Comparison of ENCODE assay signal across 1 cellular context in the genomic region with DNA sequence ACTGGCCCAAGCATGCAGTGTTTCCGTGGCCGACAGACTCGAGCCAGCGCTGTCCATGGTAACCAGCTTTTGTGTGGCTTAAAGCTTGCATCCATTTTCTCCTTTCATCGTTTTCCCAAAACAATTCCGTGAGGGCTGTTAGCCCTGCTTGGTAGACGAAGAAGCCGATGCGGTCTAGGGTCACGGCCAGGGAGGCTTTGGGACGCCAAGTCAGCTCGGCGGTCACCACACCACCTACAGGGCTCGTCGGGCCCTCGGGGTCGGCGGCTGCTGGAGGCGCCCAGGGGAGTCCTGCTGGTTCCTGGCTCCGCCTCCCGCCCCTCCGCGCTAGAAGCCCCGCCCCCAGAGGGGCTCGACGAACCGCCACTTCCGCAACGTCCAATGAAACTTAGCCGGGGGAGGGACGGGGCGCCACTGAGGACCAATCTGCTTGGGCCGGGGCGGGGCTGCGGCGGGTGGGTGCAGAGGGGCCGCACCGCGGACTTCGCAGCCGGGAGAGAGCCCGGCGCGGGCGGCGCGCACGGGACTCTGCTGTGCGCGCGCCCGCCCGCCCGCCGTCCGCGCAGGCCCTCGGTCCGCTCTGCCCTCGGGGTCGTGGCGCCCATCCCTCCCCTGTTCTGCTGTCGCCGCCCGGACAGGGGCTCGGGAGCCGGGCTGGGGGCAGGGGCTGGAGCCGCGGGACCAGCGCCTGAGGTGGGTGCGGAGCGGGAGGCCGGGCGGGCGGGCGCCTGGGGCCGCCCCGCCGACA.
TF ChIP-seq lines count a peak whose summit lies in the region.

A gene with protein sequence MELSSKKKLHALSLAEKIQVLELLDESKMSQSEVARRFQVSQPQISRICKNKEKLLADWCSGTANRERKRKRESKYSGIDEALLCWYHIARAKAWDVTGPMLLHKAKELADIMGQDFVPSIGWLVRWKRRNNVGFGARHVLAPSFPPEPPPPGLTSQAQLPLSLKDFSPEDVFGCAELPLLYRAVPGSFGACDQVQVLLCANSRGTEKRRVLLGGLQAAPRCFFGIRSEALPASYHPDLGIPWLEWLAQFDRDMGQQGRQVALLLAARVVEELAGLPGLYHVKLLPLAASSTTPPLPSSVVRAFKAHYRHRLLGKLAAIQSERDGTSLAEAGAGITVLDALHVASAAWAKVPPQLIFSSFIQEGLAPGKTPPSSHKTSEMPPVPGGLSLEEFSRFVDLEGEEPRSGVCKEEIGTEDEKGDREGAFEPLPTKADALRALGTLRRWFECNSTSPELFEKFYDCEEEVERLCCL (plus strand): TSS at position 487 of the 748 bp plus-strand sequence. CDS start 1,058 bp downstream, outside the sequence.

TF ChIP-seq in WTC11, 78 proteins besides CTCF, POLR2A, EP300 and RAD21 (continued from another document and continues in another):
- peak; percentile 39; the same call in 1 of the 2 replicates for TF ChIP-seq SMAD3 (CRISPR knock-in tag; IDR thresholded peaks at IDR 0.05; ENCODE audit: borderline replicate concordance)
- TF ChIP-seq, protein P1, sequence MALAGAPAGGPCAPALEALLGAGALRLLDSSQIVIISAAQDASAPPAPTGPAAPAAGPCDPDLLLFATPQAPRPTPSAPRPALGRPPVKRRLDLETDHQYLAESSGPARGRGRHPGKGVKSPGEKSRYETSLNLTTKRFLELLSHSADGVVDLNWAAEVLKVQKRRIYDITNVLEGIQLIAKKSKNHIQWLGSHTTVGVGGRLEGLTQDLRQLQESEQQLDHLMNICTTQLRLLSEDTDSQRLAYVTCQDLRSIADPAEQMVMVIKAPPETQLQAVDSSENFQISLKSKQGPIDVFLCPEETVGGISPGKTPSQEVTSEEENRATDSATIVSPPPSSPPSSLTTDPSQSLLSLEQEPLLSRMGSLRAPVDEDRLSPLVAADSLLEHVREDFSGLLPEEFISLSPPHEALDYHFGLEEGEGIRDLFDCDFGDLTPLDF (CRISPR knock-in tag; IDR thresholded peaks at IDR 0.05): 0 out of 2 replicates have a peak, but pooled peaks have one; percentile 56
- no peak for TF ChIP-seq NR3C1 (CRISPR knock-in tag; conservative IDR thresholded peaks at IDR 0.05; ENCODE audit: low read depth)
- TF ChIP-seq, protein P2, sequence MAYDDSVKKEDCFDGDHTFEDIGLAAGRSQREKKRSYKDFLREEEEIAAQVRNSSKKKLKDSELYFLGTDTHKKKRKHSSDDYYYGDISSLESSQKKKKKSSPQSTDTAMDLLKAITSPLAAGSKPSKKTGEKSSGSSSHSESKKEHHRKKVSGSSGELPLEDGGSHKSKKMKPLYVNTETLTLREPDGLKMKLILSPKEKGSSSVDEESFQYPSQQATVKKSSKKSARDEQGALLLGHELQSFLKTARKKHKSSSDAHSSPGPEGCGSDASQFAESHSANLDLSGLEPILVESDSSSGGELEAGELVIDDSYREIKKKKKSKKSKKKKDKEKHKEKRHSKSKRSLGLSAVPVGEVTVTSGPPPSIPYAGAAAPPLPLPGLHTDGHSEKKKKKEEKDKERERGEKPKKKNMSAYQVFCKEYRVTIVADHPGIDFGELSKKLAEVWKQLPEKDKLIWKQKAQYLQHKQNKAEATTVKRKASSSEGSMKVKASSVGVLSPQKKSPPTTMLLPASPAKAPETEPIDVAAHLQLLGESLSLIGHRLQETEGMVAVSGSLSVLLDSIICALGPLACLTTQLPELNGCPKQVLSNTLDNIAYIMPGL (CRISPR knock-in tag; IDR thresholded peaks at IDR 0.05): no peak; the same call in 1 of the 2 replicates
- TF ChIP-seq OVOL2 (CRISPR knock-in tag; IDR thresholded peaks at IDR 0.05; ENCODE audit: borderline replicate concordance): no peak; the same call in 1 of the 2 replicates
- TF ChIP-seq, protein P3, sequence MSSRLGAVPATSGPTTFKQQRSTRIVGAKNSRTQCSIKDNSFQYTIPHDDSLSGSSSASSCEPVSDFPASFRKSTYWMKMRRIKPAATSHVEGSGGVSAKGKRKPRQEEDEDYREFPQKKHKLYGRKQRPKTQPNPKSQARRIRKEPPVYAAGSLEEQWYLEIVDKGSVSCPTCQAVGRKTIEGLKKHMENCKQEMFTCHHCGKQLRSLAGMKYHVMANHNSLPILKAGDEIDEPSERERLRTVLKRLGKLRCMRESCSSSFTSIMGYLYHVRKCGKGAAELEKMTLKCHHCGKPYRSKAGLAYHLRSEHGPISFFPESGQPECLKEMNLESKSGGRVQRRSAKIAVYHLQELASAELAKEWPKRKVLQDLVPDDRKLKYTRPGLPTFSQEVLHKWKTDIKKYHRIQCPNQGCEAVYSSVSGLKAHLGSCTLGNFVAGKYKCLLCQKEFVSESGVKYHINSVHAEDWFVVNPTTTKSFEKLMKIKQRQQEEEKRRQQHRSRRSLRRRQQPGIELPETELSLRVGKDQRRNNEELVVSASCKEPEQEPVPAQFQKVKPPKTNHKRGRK (CRISPR knock-in tag; IDR thresholded peaks at IDR 0.05; ENCODE audit: borderline replicate concordance): no peak
- TF ChIP-seq ATF2 (CRISPR knock-in tag; IDR thresholded peaks at IDR 0.05; ENCODE audit: borderline replicate concordance, low read depth): no peak
- no peak for TF ChIP-seq TEAD1 (CRISPR knock-in tag; IDR thresholded peaks at IDR 0.05)
- TF ChIP-seq AFF4 (CRISPR knock-in tag; IDR thresholded peaks at IDR 0.05; ENCODE audit: borderline replicate concordance): 0 out of 2 replicates have a peak, but pooled peaks have one; percentile 49
- TF ChIP-seq ZBTB43 (CRISPR knock-in tag; IDR thresholded peaks at IDR 0.05): peak; percentile 24; the same call in 1 of the 2 replicates
- peak; percentile 9; the same call in 1 of the 2 replicates for TF ChIP-seq PRDM15 (CRISPR knock-in tag; IDR thresholded peaks at IDR 0.05)
- TF ChIP-seq ZNF232 (CRISPR knock-in tag; IDR thresholded peaks at IDR 0.05): no peak
- TF ChIP-seq, protein P4, sequence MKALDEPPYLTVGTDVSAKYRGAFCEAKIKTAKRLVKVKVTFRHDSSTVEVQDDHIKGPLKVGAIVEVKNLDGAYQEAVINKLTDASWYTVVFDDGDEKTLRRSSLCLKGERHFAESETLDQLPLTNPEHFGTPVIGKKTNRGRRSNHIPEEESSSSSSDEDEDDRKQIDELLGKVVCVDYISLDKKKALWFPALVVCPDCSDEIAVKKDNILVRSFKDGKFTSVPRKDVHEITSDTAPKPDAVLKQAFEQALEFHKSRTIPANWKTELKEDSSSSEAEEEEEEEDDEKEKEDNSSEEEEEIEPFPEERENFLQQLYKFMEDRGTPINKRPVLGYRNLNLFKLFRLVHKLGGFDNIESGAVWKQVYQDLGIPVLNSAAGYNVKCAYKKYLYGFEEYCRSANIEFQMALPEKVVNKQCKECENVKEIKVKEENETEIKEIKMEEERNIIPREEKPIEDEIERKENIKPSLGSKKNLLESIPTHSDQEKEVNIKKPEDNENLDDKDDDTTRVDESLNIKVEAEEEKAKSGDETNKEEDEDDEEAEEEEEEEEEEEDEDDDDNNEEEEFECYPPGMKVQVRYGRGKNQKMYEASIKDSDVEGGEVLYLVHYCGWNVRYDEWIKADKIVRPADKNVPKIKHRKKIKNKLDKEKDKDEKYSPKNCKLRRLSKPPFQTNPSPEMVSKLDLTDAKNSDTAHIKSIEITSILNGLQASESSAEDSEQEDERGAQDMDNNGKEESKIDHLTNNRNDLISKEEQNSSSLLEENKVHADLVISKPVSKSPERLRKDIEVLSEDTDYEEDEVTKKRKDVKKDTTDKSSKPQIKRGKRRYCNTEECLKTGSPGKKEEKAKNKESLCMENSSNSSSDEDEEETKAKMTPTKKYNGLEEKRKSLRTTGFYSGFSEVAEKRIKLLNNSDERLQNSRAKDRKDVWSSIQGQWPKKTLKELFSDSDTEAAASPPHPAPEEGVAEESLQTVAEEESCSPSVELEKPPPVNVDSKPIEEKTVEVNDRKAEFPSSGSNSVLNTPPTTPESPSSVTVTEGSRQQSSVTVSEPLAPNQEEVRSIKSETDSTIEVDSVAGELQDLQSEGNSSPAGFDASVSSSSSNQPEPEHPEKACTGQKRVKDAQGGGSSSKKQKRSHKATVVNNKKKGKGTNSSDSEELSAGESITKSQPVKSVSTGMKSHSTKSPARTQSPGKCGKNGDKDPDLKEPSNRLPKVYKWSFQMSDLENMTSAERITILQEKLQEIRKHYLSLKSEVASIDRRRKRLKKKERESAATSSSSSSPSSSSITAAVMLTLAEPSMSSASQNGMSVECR (CRISPR knock-in tag; IDR thresholded peaks at IDR 0.05; ENCODE audit: borderline replicate concordance): no peak
- TF ChIP-seq GTF2I (CRISPR knock-in tag; conservative IDR thresholded peaks at IDR 0.05): no peak
- TF ChIP-seq ATF1 (CRISPR knock-in tag; IDR thresholded peaks at IDR 0.05): no peak
- no peak for TF ChIP-seq TP53 (CRISPR knock-in tag; IDR thresholded peaks at IDR 0.05)
- TF ChIP-seq ZNF425 (CRISPR knock-in tag; conservative IDR thresholded peaks at IDR 0.05): no peak
- TF ChIP-seq ZBTB21 (CRISPR knock-in tag; IDR thresholded peaks at IDR 0.05; ENCODE audit: borderline replicate concordance): no peak
- TF ChIP-seq SP1 (CRISPR knock-in tag; conservative IDR thresholded peaks at IDR 0.05): peak; percentile 80
- no peak for TF ChIP-seq ZNF219 (CRISPR knock-in tag; IDR thresholded peaks at IDR 0.05; ENCODE audit: borderline replicate concordance)
